1 cellular context compared by ENCODE assay signal in the genomic region with DNA sequence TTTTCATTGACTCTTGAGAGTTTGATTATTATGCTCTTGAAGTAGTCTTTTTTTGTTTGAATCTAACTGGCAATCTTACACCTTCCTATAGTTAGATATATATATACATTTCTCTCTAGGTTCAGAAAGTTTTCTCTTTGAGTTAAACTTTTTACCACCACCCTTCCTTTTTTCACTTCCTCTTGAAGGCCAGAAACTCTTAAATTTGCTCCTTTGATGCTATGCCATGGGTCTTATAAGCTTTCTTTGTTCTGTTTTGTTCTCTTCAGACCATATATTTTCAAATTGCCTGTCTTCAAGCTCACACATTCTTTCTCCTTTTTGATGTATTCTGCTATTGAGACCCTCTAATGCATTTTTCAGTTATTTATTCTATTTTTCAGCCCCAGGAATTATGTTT.
TF ChIP-seq lines count a peak whose summit lies in the region.

No MANE protein-coding gene starts in this region.

TF ChIP-seq in GM23338, 12 proteins besides CTCF, POLR2A, EP300 and RAD21 (continued from another document):
- TF ChIP-seq, protein P1, sequence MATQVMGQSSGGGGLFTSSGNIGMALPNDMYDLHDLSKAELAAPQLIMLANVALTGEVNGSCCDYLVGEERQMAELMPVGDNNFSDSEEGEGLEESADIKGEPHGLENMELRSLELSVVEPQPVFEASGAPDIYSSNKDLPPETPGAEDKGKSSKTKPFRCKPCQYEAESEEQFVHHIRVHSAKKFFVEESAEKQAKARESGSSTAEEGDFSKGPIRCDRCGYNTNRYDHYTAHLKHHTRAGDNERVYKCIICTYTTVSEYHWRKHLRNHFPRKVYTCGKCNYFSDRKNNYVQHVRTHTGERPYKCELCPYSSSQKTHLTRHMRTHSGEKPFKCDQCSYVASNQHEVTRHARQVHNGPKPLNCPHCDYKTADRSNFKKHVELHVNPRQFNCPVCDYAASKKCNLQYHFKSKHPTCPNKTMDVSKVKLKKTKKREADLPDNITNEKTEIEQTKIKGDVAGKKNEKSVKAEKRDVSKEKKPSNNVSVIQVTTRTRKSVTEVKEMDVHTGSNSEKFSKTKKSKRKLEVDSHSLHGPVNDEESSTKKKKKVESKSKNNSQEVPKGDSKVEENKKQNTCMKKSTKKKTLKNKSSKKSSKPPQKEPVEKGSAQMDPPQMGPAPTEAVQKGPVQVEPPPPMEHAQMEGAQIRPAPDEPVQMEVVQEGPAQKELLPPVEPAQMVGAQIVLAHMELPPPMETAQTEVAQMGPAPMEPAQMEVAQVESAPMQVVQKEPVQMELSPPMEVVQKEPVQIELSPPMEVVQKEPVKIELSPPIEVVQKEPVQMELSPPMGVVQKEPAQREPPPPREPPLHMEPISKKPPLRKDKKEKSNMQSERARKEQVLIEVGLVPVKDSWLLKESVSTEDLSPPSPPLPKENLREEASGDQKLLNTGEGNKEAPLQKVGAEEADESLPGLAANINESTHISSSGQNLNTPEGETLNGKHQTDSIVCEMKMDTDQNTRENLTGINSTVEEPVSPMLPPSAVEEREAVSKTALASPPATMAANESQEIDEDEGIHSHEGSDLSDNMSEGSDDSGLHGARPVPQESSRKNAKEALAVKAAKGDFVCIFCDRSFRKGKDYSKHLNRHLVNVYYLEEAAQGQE (IDR thresholded peaks at IDR 0.05; ENCODE audit: unreplicated experiment) = no peak
- TF ChIP-seq EZH2phosphoT487 (IDR thresholded peaks at IDR 0.05; ENCODE audit: unreplicated experiment) (no peak), NANOG (IDR thresholded peaks at IDR 0.05; ENCODE audit: borderline replicate concordance) (no peak), ZNF114 (CRISPR knock-in tag; IDR thresholded peaks at IDR 0.05) (no peak), EZH2 (IDR thresholded peaks at IDR 0.05; ENCODE audit: low read depth, unreplicated experiment) (no peak), ZNF331 (CRISPR knock-in tag; IDR thresholded peaks at IDR 0.05; ENCODE audit: low read depth) (no peak), STAT1 (IDR thresholded peaks at IDR 0.05; ENCODE audit: unreplicated experiment) (no peak), JUNB (IDR thresholded peaks at IDR 0.05; ENCODE audit: unreplicated experiment) (no peak), POLR2AphosphoS5 (IDR thresholded peaks at IDR 0.05; ENCODE audit: low read depth) (no peak)
- TF ChIP-seq, protein P2, sequence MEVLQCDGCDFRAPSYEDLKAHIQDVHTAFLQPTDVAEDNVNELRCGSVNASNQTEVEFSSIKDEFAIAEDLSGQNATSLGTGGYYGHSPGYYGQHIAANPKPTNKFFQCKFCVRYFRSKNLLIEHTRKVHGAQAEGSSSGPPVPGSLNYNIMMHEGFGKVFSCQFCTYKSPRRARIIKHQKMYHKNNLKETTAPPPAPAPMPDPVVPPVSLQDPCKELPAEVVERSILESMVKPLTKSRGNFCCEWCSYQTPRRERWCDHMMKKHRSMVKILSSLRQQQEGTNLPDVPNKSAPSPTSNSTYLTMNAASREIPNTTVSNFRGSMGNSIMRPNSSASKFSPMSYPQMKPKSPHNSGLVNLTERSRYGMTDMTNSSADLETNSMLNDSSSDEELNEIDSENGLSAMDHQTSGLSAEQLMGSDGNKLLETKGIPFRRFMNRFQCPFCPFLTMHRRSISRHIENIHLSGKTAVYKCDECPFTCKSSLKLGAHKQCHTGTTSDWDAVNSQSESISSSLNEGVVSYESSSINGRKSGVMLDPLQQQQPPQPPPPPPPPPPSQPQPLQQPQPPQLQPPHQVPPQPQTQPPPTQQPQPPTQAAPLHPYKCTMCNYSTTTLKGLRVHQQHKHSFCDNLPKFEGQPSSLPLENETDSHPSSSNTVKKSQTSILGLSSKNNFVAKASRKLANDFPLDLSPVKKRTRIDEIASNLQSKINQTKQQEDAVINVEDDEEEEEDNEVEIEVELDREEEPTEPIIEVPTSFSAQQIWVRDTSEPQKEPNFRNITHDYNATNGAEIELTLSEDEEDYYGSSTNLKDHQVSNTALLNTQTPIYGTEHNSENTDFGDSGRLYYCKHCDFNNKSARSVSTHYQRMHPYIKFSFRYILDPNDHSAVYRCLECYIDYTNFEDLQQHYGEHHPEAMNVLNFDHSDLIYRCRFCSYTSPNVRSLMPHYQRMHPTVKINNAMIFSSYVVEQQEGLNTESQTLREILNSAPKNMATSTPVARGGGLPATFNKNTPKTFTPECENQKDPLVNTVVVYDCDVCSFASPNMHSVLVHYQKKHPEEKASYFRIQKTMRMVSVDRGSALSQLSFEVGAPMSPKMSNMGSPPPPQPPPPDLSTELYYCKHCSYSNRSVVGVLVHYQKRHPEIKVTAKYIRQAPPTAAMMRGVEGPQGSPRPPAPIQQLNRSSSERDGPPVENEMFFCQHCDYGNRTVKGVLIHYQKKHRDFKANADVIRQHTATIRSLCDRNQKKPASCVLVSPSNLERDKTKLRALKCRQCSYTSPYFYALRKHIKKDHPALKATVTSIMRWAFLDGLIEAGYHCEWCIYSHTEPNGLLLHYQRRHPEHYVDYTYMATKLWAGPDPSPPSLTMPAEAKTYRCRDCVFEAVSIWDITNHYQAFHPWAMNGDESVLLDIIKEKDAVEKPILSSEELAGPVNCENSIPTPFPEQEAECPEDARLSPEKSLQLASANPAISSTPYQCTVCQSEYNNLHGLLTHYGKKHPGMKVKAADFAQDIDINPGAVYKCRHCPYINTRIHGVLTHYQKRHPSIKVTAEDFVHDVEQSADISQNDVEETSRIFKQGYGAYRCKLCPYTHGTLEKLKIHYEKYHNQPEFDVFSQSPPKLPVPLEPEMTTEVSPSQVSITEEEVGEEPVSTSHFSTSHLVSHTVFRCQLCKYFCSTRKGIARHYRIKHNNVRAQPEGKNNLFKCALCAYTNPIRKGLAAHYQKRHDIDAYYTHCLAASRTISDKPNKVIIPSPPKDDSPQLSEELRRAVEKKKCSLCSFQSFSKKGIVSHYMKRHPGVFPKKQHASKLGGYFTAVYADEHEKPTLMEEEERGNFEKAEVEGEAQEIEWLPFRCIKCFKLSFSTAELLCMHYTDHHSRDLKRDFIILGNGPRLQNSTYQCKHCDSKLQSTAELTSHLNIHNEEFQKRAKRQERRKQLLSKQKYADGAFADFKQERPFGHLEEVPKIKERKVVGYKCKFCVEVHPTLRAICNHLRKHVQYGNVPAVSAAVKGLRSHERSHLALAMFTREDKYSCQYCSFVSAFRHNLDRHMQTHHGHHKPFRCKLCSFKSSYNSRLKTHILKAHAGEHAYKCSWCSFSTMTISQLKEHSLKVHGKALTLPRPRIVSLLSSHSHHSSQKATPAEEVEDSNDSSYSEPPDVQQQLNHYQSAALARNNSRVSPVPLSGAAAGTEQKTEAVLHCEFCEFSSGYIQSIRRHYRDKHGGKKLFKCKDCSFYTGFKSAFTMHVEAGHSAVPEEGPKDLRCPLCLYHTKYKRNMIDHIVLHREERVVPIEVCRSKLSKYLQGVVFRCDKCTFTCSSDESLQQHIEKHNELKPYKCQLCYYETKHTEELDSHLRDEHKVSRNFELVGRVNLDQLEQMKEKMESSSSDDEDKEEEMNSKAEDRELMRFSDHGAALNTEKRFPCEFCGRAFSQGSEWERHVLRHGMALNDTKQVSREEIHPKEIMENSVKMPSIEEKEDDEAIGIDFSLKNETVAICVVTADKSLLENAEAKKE (CRISPR knock-in tag; IDR thresholded peaks at IDR 0.05) = no peak
